Comparison of ENCODE assay signal across 14 cellular contexts in genomic region chr12:66314278-66314677, GRCh38. TPM values are rescaled to one million over a fixed set of nuclear protein-coding genes. Genes with fewer than 3 reads are reported as not detected.
A peak's percentile ranks its signal among the peaks of the same experiment; 100 is the strongest.
DNase-seq lines count a peak whose midpoint lies in the region; ATAC-seq and TF ChIP-seq lines count a peak whose summit lies in the region.
"Had no signal": no experiment of that assay in that cellular context is flagged by ENCODE, and none has a peak within 500 bp of the region (broad histone marks: within the 10 kb centered on the region; RNA-seq: fewer than 3 reads in every experiment).

No MANE protein-coding gene starts in this region.

- H3K9me3 ChIP-seq in CD8-positive, alpha-beta memory T cell (ENCODE audit: low read length) = no peaks in the 10 kb centered on the region
- no peaks in the 10 kb centered on the region for H3K9me3 ChIP-seq in upper lobe of left lung

- H3K27ac ChIP-seq in CD8-positive, alpha-beta memory T cell (ENCODE audit: low read depth, low read length) = no peak overlapping the region
- no peak overlapping the region for H3K27ac ChIP-seq in upper lobe of left lung

- H3K4me3 Mint-ChIP-seq in activated T-cell treated with anti-CD3 and anti-CD28 coated beads, Interleukin-2, amount 50 U/mL, for 24 hours = peak overlapping the region; percentile 23
- H3K4me3 Mint-ChIP-seq in CD8-positive, alpha-beta memory T cell = peak overlapping the region; percentile 5 to 72 (median 57)
- H3K4me3 Mint-ChIP-seq in activated T-helper 17 cell treated with anti-CD3 and anti-CD28 coated beads, Interleukin-2, amount 50 U/mL, for 72 hours = peak overlapping the region; percentile 45
- H3K4me3 Mint-ChIP-seq in naive thymus-derived CD8-positive, alpha-beta T cell = peak overlapping the region in 9 of 10 donors; percentile 10 to 77 (median 59)

- H3K4me3 ChIP-seq in CD8-positive, alpha-beta memory T cell (ENCODE audit: low read length) = no peak overlapping the region
- H3K4me3 ChIP-seq in upper lobe of left lung = no peak overlapping the region

- H3K27ac Mint-ChIP-seq in activated T-cell treated with anti-CD3 and anti-CD28 coated beads, Interleukin-2, amount 50 U/mL, for 24 hours = no peak overlapping the region
- H3K27ac Mint-ChIP-seq in CD8-positive, alpha-beta memory T cell = peak overlapping the region in 5 of 8 donors; percentile 8 to 80 (median 64)
- H3K27ac Mint-ChIP-seq in activated T-helper 17 cell treated with anti-CD3 and anti-CD28 coated beads, Interleukin-2, amount 50 U/mL, for 72 hours = no peak overlapping the region
- H3K27ac Mint-ChIP-seq in naive thymus-derived CD8-positive, alpha-beta T cell = peak overlapping the region in 3 of 10 donors; percentile 27 to 44 (median 37)

- no peaks in the 10 kb centered on the region for H3K9me3 Mint-ChIP-seq in activated T-cell treated with anti-CD3 and anti-CD28 coated beads, Interleukin-2, amount 50 U/mL, for 24 hours
- H3K9me3 Mint-ChIP-seq in CD8-positive, alpha-beta memory T cell = no peaks in the 10 kb centered on the region
- no peaks in the 10 kb centered on the region for H3K9me3 Mint-ChIP-seq in activated T-helper 17 cell treated with anti-CD3 and anti-CD28 coated beads, Interleukin-2, amount 50 U/mL, for 72 hours
- H3K9me3 Mint-ChIP-seq in naive thymus-derived CD8-positive, alpha-beta T cell = no peaks in the 10 kb centered on the region

- no peak for ATAC-seq in activated T-helper 17 cell treated with anti-CD3 and anti-CD28 coated beads, Interleukin-2, amount 50 U/mL, for 72 hours (replicated peaks)
- no peak for ATAC-seq in naive thymus-derived CD8-positive, alpha-beta T cell
- no peak for ATAC-seq in upper lobe of left lung (ENCODE audit: low FRiP score in 2 of 2)

- POLR2A ChIA-PET in CD8-positive, alpha-beta memory T cell (lab: Charles Lee) = no interaction called here
- POLR2A ChIA-PET in naive thymus-derived CD8-positive, alpha-beta T cell (lab: Charles Lee) = interaction anchor here (0.7 to 1.1 kb wide), 2 partner anchors 16 to 44 kb away, joined by 3 read pairs; no protein-coding TSS in a partner anchor

- peaks cover 87% of the 10 kb centered on the region for H3K36me3 Mint-ChIP-seq in activated T-cell treated with anti-CD3 and anti-CD28 coated beads, Interleukin-2, amount 50 U/mL, for 24 hours (ENCODE audit: low read depth)
- H3K36me3 Mint-ChIP-seq in CD8-positive, alpha-beta memory T cell = peaks cover 5 to 79% (median 27%) of the 10 kb centered on the region in 3 donors
- H3K36me3 Mint-ChIP-seq in activated T-helper 17 cell treated with anti-CD3 and anti-CD28 coated beads, Interleukin-2, amount 50 U/mL, for 72 hours (ENCODE audit: low read depth) = peaks cover 93% of the 10 kb centered on the region
- H3K36me3 Mint-ChIP-seq in naive thymus-derived CD8-positive, alpha-beta T cell = peaks cover 8 to 93% (median 45%) of the 10 kb centered on the region in 3 donors

- no peak for TF ChIP-seq CTCF in upper lobe of left lung (IDR thresholded peaks at IDR 0.05)

- H3K27me3 ChIP-seq in CD8-positive, alpha-beta memory T cell (ENCODE audit: insufficient read depth, low read length, poor library complexity, severe bottlenecking) = no peaks in the 10 kb centered on the region
- no peaks in the 10 kb centered on the region for H3K27me3 ChIP-seq in upper lobe of left lung

- no peaks in the 10 kb centered on the region for H3K27me3 Mint-ChIP-seq in activated T-cell treated with anti-CD3 and anti-CD28 coated beads, Interleukin-2, amount 50 U/mL, for 24 hours
- no peaks in the 10 kb centered on the region for H3K27me3 Mint-ChIP-seq in CD8-positive, alpha-beta memory T cell
- no peaks in the 10 kb centered on the region for H3K27me3 Mint-ChIP-seq in activated T-helper 17 cell treated with anti-CD3 and anti-CD28 coated beads, Interleukin-2, amount 50 U/mL, for 72 hours
- no peaks in the 10 kb centered on the region for H3K27me3 Mint-ChIP-seq in naive thymus-derived CD8-positive, alpha-beta T cell

- no peak for TF ChIP-seq POLR2A in upper lobe of left lung (IDR thresholded peaks at IDR 0.05)

- TF ChIP-seq EP300 in upper lobe of left lung (IDR thresholded peaks at IDR 0.05) = no peak

- peaks cover 67% of the 10 kb centered on the region for H3K4me1 ChIP-seq in CD8-positive, alpha-beta memory T cell (ENCODE audit: insufficient read depth, low read length)
- peaks cover 0 to 2% (median 0%) of the 10 kb centered on the region in 4 donors for H3K4me1 ChIP-seq in upper lobe of left lung

- DNase-seq in activated T-cell treated with anti-CD3 and anti-CD28 coated beads, Interleukin-2, amount 50 U/mL, for 24 hours = no peak
- no peak for DNase-seq in activated T-cell treated with anti-CD3 and anti-CD28 coated beads, Interleukin-2, amount 50 U/mL, for 48 hours
- DNase-seq in CD8-positive, alpha-beta memory T cell = no peak
- no peak for DNase-seq in naive thymus-derived CD8-positive, alpha-beta T cell
- DNase-seq in CD1c-positive myeloid dendritic cell (ENCODE audit: extremely low spot score) (no peak), kidney tubule cell (ENCODE audit: low spot score) (no peak), upper lobe of left lung (no peak)
- DNase-seq: KG1, NCI-H1092, NCI-H1694, NCI-H2107, NCI-H226, NCI-H526 had no signal

- H3K36me3 ChIP-seq in CD8-positive, alpha-beta memory T cell (ENCODE audit: insufficient read depth, low read length) = peaks cover 28% of the 10 kb centered on the region
- peaks cover 0 to 14% (median 1%) of the 10 kb centered on the region in 4 donors for H3K36me3 ChIP-seq in upper lobe of left lung

- peaks cover 81% of the 10 kb centered on the region for H3K4me1 Mint-ChIP-seq in activated T-cell treated with anti-CD3 and anti-CD28 coated beads, Interleukin-2, amount 50 U/mL, for 24 hours (ENCODE audit: low read depth)
- peaks cover 82 to 94% (median 94%) of the 10 kb centered on the region in 3 donors for H3K4me1 Mint-ChIP-seq in CD8-positive, alpha-beta memory T cell
- peaks cover 38% of the 10 kb centered on the region for H3K4me1 Mint-ChIP-seq in activated T-helper 17 cell treated with anti-CD3 and anti-CD28 coated beads, Interleukin-2, amount 50 U/mL, for 72 hours
- peaks cover 29 to 81% (median 68%) of the 10 kb centered on the region in 4 donors for H3K4me1 Mint-ChIP-seq in naive thymus-derived CD8-positive, alpha-beta T cell

- CTCF ChIA-PET in CD8-positive, alpha-beta memory T cell (lab: Charles Lee) = interaction anchor here (1.4 kb wide), 1 partner anchor 42 kb away, joined by 4 read pairs; no protein-coding TSS in a partner anchor

RNA-seq across cellular contexts. Expression of gene HELB, which starts 12.0 kb away (rescaled TPM):
- total RNA-seq in CD8-positive, alpha-beta memory T cell = 10 to 100 TPM; 13.8 to 14.2 TPM
- 29.4 TPM for polyA plus RNA-seq in CD8-positive, alpha-beta memory T cell
- total RNA-seq in activated T-helper 17 cell treated with anti-CD3 and anti-CD28 coated beads, Interleukin-2, amount 50 U/mL, for 72 hours = 10 to 100 TPM; 21.9 to 40.1 TPM
- total RNA-seq in naive thymus-derived CD8-positive, alpha-beta T cell = 10 to 100 TPM; 30.4 to 32.0 TPM
- polyA plus RNA-seq in naive thymus-derived CD8-positive, alpha-beta T cell = 10 to 100 TPM; 22.0 to 28.7 (median 27.6) TPM
- total RNA-seq in upper lobe of left lung = 10 to 100 TPM in 2 of 6 donors, 1 to 10 TPM in 4; 2.0 to 16.4 (median 4.3) TPM

Comparison
In these comparisons a context has a peak if more than half of its experiments do, and no peak if none do; other contexts are left out.
1. H3K27ac Mint-ChIP-seq: peak in CD8-positive, alpha-beta memory T cell (5 of 8); none in activated T-cell treated with anti-CD3 and anti-CD28 coated beads, Interleukin-2, amount 50 U/mL, for 24 hours (single experiment) and activated T-helper 17 cell treated with anti-CD3 and anti-CD28 coated beads, Interleukin-2, amount 50 U/mL, for 72 hours (single experiment).
2. Peak in every context shown above with its lines, with median percentiles within 50 percentile points of each other: H3K4me3 Mint-ChIP-seq.